In genomic region chr11:75532200-75532972, GRCh38 we compare ENCODE assay signal across 8 cellular contexts. TPM values are rescaled to one million over a fixed set of nuclear protein-coding genes. Genes with fewer than 3 reads are reported as not detected.
DNase-seq lines count a peak whose midpoint lies in the region; ATAC-seq and TF ChIP-seq lines count a peak whose summit lies in the region.

No MANE protein-coding gene starts in this region.

- peak overlapping the region in 3 of 5 experiments; percentile 16 to 72 (median 50) for H3K27ac Mint-ChIP-seq in brain

- peaks cover 9% of the 10 kb centered on the region for H3K27me3 Mint-ChIP-seq in brain

- H3K4me1 Mint-ChIP-seq in brain, result peaks cover 24% of the 10 kb centered on the region

- no peaks in the 10 kb centered on the region for H3K9me3 ChIP-seq in A673 (ENCODE audit: low read depth, low read length, poor library complexity, severe bottlenecking)

- peak; percentile 89 for DNase-seq in A673 (ENCODE audit: low spot score)
- DNase-seq in NCI-H2107 treated with DMSO at 0.1 percent for 48 hours (lab: John Stamatoyannopoulos, UW; ENCODE audit: unreplicated experiment), result peak; percentile 47
- DNase-seq in UCSD-AML1 (lab: John Stamatoyannopoulos, UW; ENCODE audit: unreplicated experiment), result peak; percentile 67
- DNase-seq in iPS-NIHi7 (ENCODE audit: extremely low spot score), result peak; percentile 84
- DNase-seq in stimulated activated CD4-positive, alpha-beta T cell treated with anti-CD3 and anti-CD28 coated beads, Interleukin-1b, Interleukin-23, amount 100 ng/mL, for 24 hours (ENCODE audit: low read depth in 4 of 4, low spot score in 1 of 4), result peak; percentile 60 to 74 (median 68)
- DNase-seq in NCI-H1048 (lab: John Stamatoyannopoulos, UW), result no peak

- TF ChIP-seq CTCF in A673 (conservative IDR thresholded peaks at IDR 0.05; ENCODE audit: low read depth, low read length) (peak; percentile 96), brain (conservative IDR thresholded peaks at IDR 0.05) (peak; percentile 98 to 99)

- peak overlapping the region in 2 of 5 experiments; percentile 45 to 63 for H3K4me3 Mint-ChIP-seq in brain

- ATAC-seq in GM19395 (IDR thresholded peaks at IDR 0.05; ENCODE audit: unreplicated experiment), result peak; percentile 49

- BruUV-seq in A673 (replicated peaks; lab: Mats Ljungman, UMichigan), result no TSS peak

- H3K36me3 ChIP-seq in A673 (ENCODE audit: insufficient read depth, low read length, poor library complexity, severe bottlenecking), result no peaks in the 10 kb centered on the region

- CTCF ChIA-PET in A673 (lab: Charles Lee), result interaction anchor here (0.6 to 0.7 kb wide), 4 partner anchors 22 to 244 kb away, joined by 3 to 6 read pairs (median 4); no protein-coding TSS in a partner anchor

- intact Hi-C loops in A673 (cut with micrococcal nuclease; ENCODE audit: unreplicated experiment), result loop anchor here (1.0 to 2.0 kb wide), 3 partner anchors 87 to 252 kb away; no protein-coding TSS in a partner anchor

- POLR2A ChIA-PET in A673 (lab: Charles Lee; ENCODE audit: low non-redundant PET), result no interaction called here

- no peak overlapping the region for H3K4me3 ChIP-seq in A673 (ENCODE audit: low read depth, low read length, poor library complexity, severe bottlenecking)

- H3K36me3 Mint-ChIP-seq in brain, result no peaks in the 10 kb centered on the region

- no peaks in the 10 kb centered on the region for H3K27me3 ChIP-seq in A673 (replicated peaks; ENCODE audit: insufficient read depth, low read depth, low read length, poor library complexity)

- no peak overlapping the region for H3K27ac ChIP-seq in A673 (ENCODE audit: low read depth, low read length, poor library complexity, severe bottlenecking)

- H3K4me1 ChIP-seq in A673 (ENCODE audit: insufficient read depth, low read length, poor library complexity, severe bottlenecking), result peaks cover 7% of the 10 kb centered on the region

- H3K9me3 Mint-ChIP-seq in brain, result no peaks in the 10 kb centered on the region

RNA-seq across cellular contexts. Expression of gene GDPD5, which starts 6.6 kb away (rescaled TPM):
- 1.4 and 3.5 TPM in 2 replicates for total RNA-seq in A673 (2021)
- 18.9 TPM for polyA plus RNA-seq in brain (ENCODE audit: insufficient read depth, low read depth, low replicate concordance)

RNA-seq across cellular contexts. Expression of gene SERPINH1, which starts 29.7 kb away (rescaled TPM):
- total RNA-seq in A673 (2021), result 264 and 268 TPM in 2 replicates
- polyA plus RNA-seq in brain (ENCODE audit: insufficient read depth, low read depth, low replicate concordance), result 53.2 TPM
